ENCODE assay signal across 1 cellular context in genomic region chr13:60170414-60170813, GRCh38.
TF ChIP-seq lines count a peak whose summit lies in the region.

No MANE protein-coding gene starts in this region.

TF ChIP-seq in HepG2, 621 proteins besides CTCF, POLR2A, EP300 and RAD21 (continued from another document):
- TF ChIP-seq ZNF512B (CRISPR knock-in tag; IDR thresholded peaks at IDR 0.05; ENCODE audit: borderline replicate concordance) (no peak), SRY (CRISPR knock-in tag; IDR thresholded peaks at IDR 0.05) (no peak), HNF4A (CRISPR knock-in tag; IDR thresholded peaks at IDR 0.05) (0 out of 2 replicates have a peak, but pooled peaks have one; percentile 10), CEBPG (CRISPR knock-in tag; IDR thresholded peaks at IDR 0.05) (0 out of 2 replicates have a peak, but pooled peaks have one; percentile 4), RBM22 (optimal IDR thresholded peaks at IDR 0.05; ENCODE audit: low read length) (no peak), ZBTB20 (CRISPR knock-in tag; IDR thresholded peaks at IDR 0.05; ENCODE audit: borderline replicate concordance, low read depth) (no peak), ZNF598 (CRISPR knock-in tag; IDR thresholded peaks at IDR 0.05; ENCODE audit: borderline replicate concordance) (no peak), ZNF672 (CRISPR knock-in tag; IDR thresholded peaks at IDR 0.05) (no peak), FOXA1 (IDR thresholded peaks at IDR 0.05) (no peak), FOXA1 (CRISPR knock-in tag; IDR thresholded peaks at IDR 0.05) (no peak), CEBPB (IDR thresholded peaks at IDR 0.05; ENCODE audit: borderline replicate concordance, low read depth, low read length) (peak; percentile 11; the same call in 1 of the 2 replicates)
